In the genomic region with DNA sequence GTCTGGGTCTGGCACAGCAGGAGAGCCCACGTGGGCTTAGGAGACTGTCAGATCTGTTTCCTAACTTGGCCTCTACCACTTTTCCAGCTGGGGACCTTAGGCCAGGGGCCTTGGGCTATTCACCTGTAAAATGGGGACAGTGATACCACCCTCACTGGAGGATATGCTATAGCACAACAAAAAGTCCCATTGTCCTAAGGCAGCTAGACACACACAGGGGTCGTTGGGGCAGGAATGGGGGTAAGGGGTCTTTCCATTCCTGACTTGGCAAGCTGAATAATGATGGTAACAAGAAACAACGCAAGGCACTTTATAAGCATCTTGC, we compare ENCODE assay signal across 12 cellular contexts. TPM values are rescaled to one million over a fixed set of nuclear protein-coding genes. Genes with fewer than 3 reads are reported as not detected.
DNase-seq lines count a peak whose midpoint lies in the region; ATAC-seq and TF ChIP-seq lines count a peak whose summit lies in the region.
"Had no signal": no experiment of that assay in that cellular context is flagged by ENCODE, and none has a peak within 500 bp of the region (broad histone marks: within the 10 kb centered on the region; RNA-seq: fewer than 3 reads in every experiment).

No MANE protein-coding gene starts in this region.

- no peak overlapping the region for H2BK15ac ChIP-seq in mesenchymal stem cell (ENCODE audit: low read depth, poor library complexity, severe bottlenecking)

- no peak overlapping the region for H3K9ac ChIP-seq in mesenchymal stem cell (ENCODE audit: low read length)

- no peak overlapping the region for H3K4me2 ChIP-seq in mesenchymal stem cell (ENCODE audit: low read length, poor library complexity, severe bottlenecking)

- no peaks in the 10 kb centered on the region for H3K9me3 ChIP-seq in breast epithelium
- H3K9me3 ChIP-seq in mesenchymal stem cell (ENCODE audit: control insufficient read depth, low read length), result no peaks in the 10 kb centered on the region
- H3K9me3 ChIP-seq in vagina, result no peaks in the 10 kb centered on the region
- H3K9me3 ChIP-seq: gastroesophageal sphincter had no signal

- DNase-seq in breast epithelium (ENCODE audit: low spot score in 2 of 2) (no peak), MCF 10A (ENCODE audit: unreplicated experiment) (no peak), mesenchymal stem cell (no peak), vagina (ENCODE audit: extremely low spot score in 2 of 2) (no peak), pons (ENCODE audit: low spot score) (no peak), brain microvascular endothelial cell (no peak), Right ventricle myocardium superior (no peak)
- no peak for DNase-seq in activated CD4-positive, alpha-beta memory T cell treated with anti-CD3 and anti-CD28 coated beads, Interleukin-2, amount 10 ng/mL, durations not matched to agents 7 days and 5 days
- DNase-seq: activated CD4-positive, alpha-beta T cell treated with anti-CD3 and anti-CD28 coated beads, Interleukin-2, amount 50 U/mL, for 4 hours; kidney; NCI-H1930 had no signal

- H3K79me1 ChIP-seq in mesenchymal stem cell (replicated peaks; ENCODE audit: low read length, poor library complexity, severe bottlenecking), result peaks cover 3% of the 10 kb centered on the region

- peaks cover 19 to 28% of the 10 kb centered on the region in 2 donors for H3K4me1 ChIP-seq in breast epithelium
- H3K4me1 ChIP-seq in mesenchymal stem cell (ENCODE audit: control insufficient read depth, insufficient read depth, low read depth, low read length), result peaks cover 86% of the 10 kb centered on the region
- H3K4me1 ChIP-seq in vagina, result peaks cover 84% of the 10 kb centered on the region

- POLR2A ChIA-PET in MCF 10A (lab: Yijun Ruan, JAX), result interaction anchor here (0.6 to 1.5 kb wide), 5 partner anchors 9 to 132 kb away, joined by 3 to 7 read pairs (median 4); partner anchors contain the start of gene PDXP
- POLR2A ChIA-PET in activated CD4-positive, alpha-beta memory T cell treated with anti-CD3 and anti-CD28 coated beads, Interleukin-2, amount 10 ng/mL, durations not matched to agents 7 days and 5 days (lab: Charles Lee), result interaction anchor here (1.4 to 13.1 kb wide), 8 partner anchors 9 to 327 kb away, joined by 3 to 126 read pairs (median 14); partner anchors contain the start of genes GCAT, GGA1, LGALS1 and NOL12

- H3K27ac ChIP-seq in breast epithelium (peak overlapping the region; percentile 29 to 91), mesenchymal stem cell (ENCODE audit: low read length, poor library complexity, severe bottlenecking) (peak overlapping the region; percentile 57), vagina (peak overlapping the region; percentile 5), brain microvascular endothelial cell (no peak overlapping the region)
- H3K27ac ChIP-seq: gastroesophageal sphincter had no signal

- H3K27me3 ChIP-seq in breast epithelium (no peaks in the 10 kb centered on the region), mesenchymal stem cell (ENCODE audit: control insufficient read depth in 1 of 2, insufficient read depth in 1 of 2, low read length in 2 of 2) (peaks cover 0 to 5% of the 10 kb centered on the region in 2 experiments), vagina (no peaks in the 10 kb centered on the region), brain microvascular endothelial cell (replicated peaks) (no peaks in the 10 kb centered on the region)

- CTCF ChIA-PET in MCF 10A (lab: Yijun Ruan, JAX), result interaction anchor here (0.8 to 1.8 kb wide), 6 partner anchors 12 to 227 kb away, joined by 3 to 7 read pairs (median 4); partner anchors contain the start of gene GGA1
- CTCF ChIA-PET in activated CD4-positive, alpha-beta memory T cell treated with anti-CD3 and anti-CD28 coated beads, Interleukin-2, amount 10 ng/mL, durations not matched to agents 7 days and 5 days (lab: Charles Lee), result interaction anchor here (0.9 to 16.0 kb wide), 14 partner anchors 10 to 317 kb away, joined by 3 to 301 read pairs (median 4); partner anchors contain the start of genes C22orf23, GGA1, LGALS1 and NOL12

- no peaks in the 10 kb centered on the region for H3K36me3 ChIP-seq in breast epithelium
- H3K36me3 ChIP-seq in mesenchymal stem cell (ENCODE audit: control insufficient read depth in 1 of 2, insufficient read depth in 2 of 2, low read depth in 1 of 2, low read length in 2 of 2), result peaks cover 7 to 22% of the 10 kb centered on the region in 2 experiments
- H3K36me3 ChIP-seq in vagina, result peaks cover 0 to 6% of the 10 kb centered on the region in 2 donors
- peaks cover 3% of the 10 kb centered on the region for H3K36me3 ChIP-seq in brain microvascular endothelial cell (replicated peaks)

- no peak overlapping the region for H4K8ac ChIP-seq in mesenchymal stem cell (ENCODE audit: low read length)

- H3K4me1 Mint-ChIP-seq in MCF 10A (ENCODE audit: insufficient read depth, unreplicated experiment), result no peaks in the 10 kb centered on the region
- peaks cover 79% of the 10 kb centered on the region for H3K4me1 Mint-ChIP-seq in activated CD4-positive, alpha-beta memory T cell treated with anti-CD3 and anti-CD28 coated beads, Interleukin-2, amount 10 ng/mL, durations not matched to agents 7 days and 5 days

- H2BK12ac ChIP-seq in mesenchymal stem cell (ENCODE audit: low read length in 2 of 2), result no peak overlapping the region

- H3K36me3 Mint-ChIP-seq in MCF 10A (ENCODE audit: insufficient read depth, unreplicated experiment), result peaks cover 1% of the 10 kb centered on the region
- H3K36me3 Mint-ChIP-seq in activated CD4-positive, alpha-beta memory T cell treated with anti-CD3 and anti-CD28 coated beads, Interleukin-2, amount 10 ng/mL, durations not matched to agents 7 days and 5 days (ENCODE audit: low read depth), result peaks cover 26% of the 10 kb centered on the region

- H4K91ac ChIP-seq in mesenchymal stem cell (ENCODE audit: low read length), result no peak overlapping the region

- H2AK5ac ChIP-seq in mesenchymal stem cell (ENCODE audit: low read length, severe bottlenecking), result peak overlapping the region; percentile 42

- no peak overlapping the region for H3K27ac Mint-ChIP-seq in MCF 10A (ENCODE audit: low read depth, unreplicated experiment)
- peak overlapping the region; percentile 95 for H3K27ac Mint-ChIP-seq in activated CD4-positive, alpha-beta memory T cell treated with anti-CD3 and anti-CD28 coated beads, Interleukin-2, amount 10 ng/mL, durations not matched to agents 7 days and 5 days

- in situ Hi-C loops in brain microvascular endothelial cell (cut with HindIII; ENCODE audit: low pct_ligation_motif_present, low sequenced_read_pairs), result no loop called here

- BruUV-seq in MCF 10A (replicated peaks; lab: Mats Ljungman, UMichigan), result no TSS peak

- no peak overlapping the region for H2BK5ac ChIP-seq in mesenchymal stem cell (ENCODE audit: low read depth, low read length, poor library complexity, severe bottlenecking)

- 55% methylated on average over 3 of the region's 3 CpGs for WGBS in mesenchymal stem cell

- H3K4me3 ChIP-seq in breast epithelium (no peak overlapping the region), mesenchymal stem cell (ENCODE audit: insufficient read depth in 1 of 2, low read depth in 1 of 2, low read length in 2 of 2) (no peak overlapping the region), vagina (no peak overlapping the region), brain microvascular endothelial cell (ENCODE audit: low read depth, low read length) (no peak overlapping the region)
- H3K4me3 ChIP-seq: gastroesophageal sphincter had no signal

- intact Hi-C loops in breast epithelium (cut with DNase I; ENCODE audit: low total_unique reads), result no loop called here
- intact Hi-C loops in MCF 10A (cut with micrococcal nuclease), result no loop called here
- intact Hi-C loops in vagina (cut with DNase I), result no loop called here
- intact Hi-C loops in Right ventricle myocardium superior (cut with DNase I), result no loop called here

- TF ChIP-seq CTCF in breast epithelium (IDR thresholded peaks at IDR 0.05) (no peak), MCF 10A (IDR thresholded peaks at IDR 0.05; ENCODE audit: unreplicated experiment) (no peak), vagina (IDR thresholded peaks at IDR 0.05) (no peak), brain microvascular endothelial cell (IDR thresholded peaks at IDR 0.05; ENCODE audit: low read depth, low read length, missing control alignments) (no peak)

- H3K18ac ChIP-seq in mesenchymal stem cell (ENCODE audit: low read depth in 1 of 2, low read length in 2 of 2), result no peak overlapping the region

- no peak overlapping the region for H3K23ac ChIP-seq in mesenchymal stem cell (ENCODE audit: low read length in 2 of 2)

- no peaks in the 10 kb centered on the region for H3K9me3 Mint-ChIP-seq in MCF 10A (ENCODE audit: unreplicated experiment)
- no peaks in the 10 kb centered on the region for H3K9me3 Mint-ChIP-seq in activated CD4-positive, alpha-beta memory T cell treated with anti-CD3 and anti-CD28 coated beads, Interleukin-2, amount 10 ng/mL, durations not matched to agents 7 days and 5 days

- H3K27me3 Mint-ChIP-seq in MCF 10A (ENCODE audit: insufficient read depth, unreplicated experiment), result no peaks in the 10 kb centered on the region
- H3K27me3 Mint-ChIP-seq in activated CD4-positive, alpha-beta memory T cell treated with anti-CD3 and anti-CD28 coated beads, Interleukin-2, amount 10 ng/mL, durations not matched to agents 7 days and 5 days, result no peaks in the 10 kb centered on the region

- no peak overlapping the region for H3K14ac ChIP-seq in mesenchymal stem cell (ENCODE audit: low read length in 2 of 2)

- no peak for TF ChIP-seq POLR2A in breast epithelium (IDR thresholded peaks at IDR 0.05)
- no peak for TF ChIP-seq POLR2A in vagina (IDR thresholded peaks at IDR 0.05)

- no peak for ATAC-seq in Right ventricle myocardium superior (ENCODE audit: poor library complexity)
- ATAC-seq: gastroesophageal sphincter had no signal

- H3K4me3 Mint-ChIP-seq in MCF 10A (ENCODE audit: unreplicated experiment), result no peak overlapping the region
- H3K4me3 Mint-ChIP-seq in activated CD4-positive, alpha-beta memory T cell treated with anti-CD3 and anti-CD28 coated beads, Interleukin-2, amount 10 ng/mL, durations not matched to agents 7 days and 5 days, result peak overlapping the region; percentile 3

- H3K4ac ChIP-seq in mesenchymal stem cell (ENCODE audit: low read depth in 1 of 2, low read length in 2 of 2), result peak overlapping the region in 1 of 2 experiments; percentile 76

- no peak overlapping the region for H2AFZ ChIP-seq in mesenchymal stem cell (ENCODE audit: low read depth, low read length)

- no peak overlapping the region for H2BK120ac ChIP-seq in mesenchymal stem cell (ENCODE audit: low read depth, low read length)

RNA-seq across cellular contexts. Expression of gene SH3BP1, which starts 2.6 kb away (rescaled TPM):
- 1 to 10 TPM; 3.8 to 8.8 (median 7.3) TPM for total RNA-seq in breast epithelium
- total RNA-seq in MCF 10A (2022), result 1.5 and 1.9 TPM in 2 replicates
- total RNA-seq in activated CD4-positive, alpha-beta memory T cell treated with anti-CD3 and anti-CD28 coated beads, Interleukin-2, amount 10 ng/mL, durations not matched to agents 7 days and 5 days, result 100 to 1,000 TPM; 161 to 162 TPM
- polyA plus RNA-seq in mesenchymal stem cell (2013, experiment 1 of 2), result 15.4 TPM
- polyA plus RNA-seq in mesenchymal stem cell (2013, experiment 2 of 2), result 15.0 TPM
- 34.1 TPM for total RNA-seq in vagina
- total RNA-seq in Right ventricle myocardium superior, result 1.9 TPM

RNA-seq across cellular contexts. Expression of gene PDXP, which starts 21.6 kb away (rescaled TPM):
- total RNA-seq in breast epithelium (1 to 10 TPM; 4.2 to 6.9 (median 4.2) TPM), MCF 10A (2022) (10.3 and 10.5 TPM in 2 replicates), vagina (6.4 TPM), Right ventricle myocardium superior (17.6 TPM)
- total RNA-seq in activated CD4-positive, alpha-beta memory T cell treated with anti-CD3 and anti-CD28 coated beads, Interleukin-2, amount 10 ng/mL, durations not matched to agents 7 days and 5 days, result 10 to 100 TPM; 19.1 to 21.6 TPM
- 7.5 TPM for polyA plus RNA-seq in mesenchymal stem cell (2013, experiment 1 of 2)
- polyA plus RNA-seq in mesenchymal stem cell (2013, experiment 2 of 2), result 6.7 TPM

RNA-seq across cellular contexts. Expression of gene GGA1, which starts 28.3 kb away (rescaled TPM):
- total RNA-seq in breast epithelium, result 10 to 100 TPM; 36.6 to 63.9 (median 54.7) TPM
- total RNA-seq in MCF 10A (2022), result 52.7 and 59.1 TPM in 2 replicates
- 10 to 100 TPM; 59.5 to 64.4 TPM for total RNA-seq in activated CD4-positive, alpha-beta memory T cell treated with anti-CD3 and anti-CD28 coated beads, Interleukin-2, amount 10 ng/mL, durations not matched to agents 7 days and 5 days
- polyA plus RNA-seq in mesenchymal stem cell (2013, experiment 1 of 2), result 25.3 TPM
- 23.1 TPM for polyA plus RNA-seq in mesenchymal stem cell (2013, experiment 2 of 2)
- total RNA-seq in vagina, result 45.7 TPM
- 22.3 TPM for total RNA-seq in Right ventricle myocardium superior

RNA-seq across cellular contexts. Expression of gene LGALS1, which starts 38.5 kb away (rescaled TPM):
- 1,000 to 10,000 TPM in 1 of 3 donors, 100 to 1,000 TPM in 2; 621 to 2,412 (median 641) TPM for total RNA-seq in breast epithelium
- 1,407 and 1,635 TPM in 2 replicates for total RNA-seq in MCF 10A (2022)
- total RNA-seq in activated CD4-positive, alpha-beta memory T cell treated with anti-CD3 and anti-CD28 coated beads, Interleukin-2, amount 10 ng/mL, durations not matched to agents 7 days and 5 days, result 1,000 to 10,000 TPM; 2,209 to 2,240 TPM
- polyA plus RNA-seq in mesenchymal stem cell (2013, experiment 1 of 2), result 4,707 TPM
- polyA plus RNA-seq in mesenchymal stem cell (2013, experiment 2 of 2), result 4,802 TPM
- total RNA-seq in vagina, result 1,638 TPM
- total RNA-seq in Right ventricle myocardium superior, result 1,068 TPM

RNA-seq across cellular contexts. Expression of gene NOL12, which starts 49.2 kb away (rescaled TPM):
- 10 to 100 TPM; 24.5 to 29.4 (median 24.6) TPM for total RNA-seq in breast epithelium
- total RNA-seq in MCF 10A (2022), result 47.1 and 50.8 TPM in 2 replicates
- total RNA-seq in activated CD4-positive, alpha-beta memory T cell treated with anti-CD3 and anti-CD28 coated beads, Interleukin-2, amount 10 ng/mL, durations not matched to agents 7 days and 5 days, result 10 to 100 TPM; 36.6 to 36.9 TPM
- polyA plus RNA-seq in mesenchymal stem cell (2013, experiment 1 of 2), result 14.9 TPM
- 13.9 TPM for polyA plus RNA-seq in mesenchymal stem cell (2013, experiment 2 of 2)
- total RNA-seq in vagina, result 28.2 TPM
- 14.3 TPM for total RNA-seq in Right ventricle myocardium superior
